ENCODE assay signal across 28 cellular contexts in the genomic region with DNA sequence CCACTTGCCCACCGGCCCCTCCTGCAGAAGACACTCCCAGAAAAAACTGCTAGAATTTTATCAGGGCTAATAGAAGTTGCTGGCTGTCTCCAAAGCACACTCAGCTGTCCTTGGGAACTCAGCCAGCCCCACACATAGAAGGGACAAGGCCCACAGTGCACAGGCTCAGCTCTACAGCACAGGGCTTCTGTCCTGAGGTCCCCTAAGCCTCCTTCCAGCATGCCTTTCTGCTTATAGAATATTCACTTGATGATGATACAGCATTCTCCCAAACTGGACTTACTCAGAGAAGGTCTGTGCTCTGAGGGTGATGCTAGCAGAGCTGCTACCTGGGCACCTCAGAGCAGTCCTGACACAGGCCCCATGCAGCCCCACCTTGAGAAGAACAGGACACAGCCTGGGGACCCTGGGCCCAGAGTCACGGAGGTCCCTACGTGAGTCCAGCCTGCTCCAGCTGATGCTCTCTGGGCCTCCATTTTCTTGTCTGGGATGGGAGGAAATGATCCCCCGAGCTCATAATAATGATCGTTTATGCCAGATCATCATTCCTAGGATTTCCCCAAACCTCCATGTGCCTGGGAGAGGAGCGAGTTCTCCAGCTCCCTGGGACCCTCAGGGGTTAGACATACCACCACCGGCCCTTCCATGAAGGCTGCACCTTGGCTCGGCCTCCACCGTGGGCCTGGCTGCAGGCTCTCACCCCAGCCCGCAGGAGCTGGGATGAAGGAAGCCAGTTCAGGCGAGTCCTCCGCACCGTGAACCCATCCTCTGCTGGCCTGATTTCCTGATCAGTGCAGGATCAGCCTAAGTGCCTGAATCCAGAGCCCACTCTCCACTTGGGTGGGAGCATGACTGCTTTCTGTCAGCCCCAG.
"Had no signal": no experiment of that assay in that cellular context is flagged by ENCODE, and none has a peak within 500 bp of the region (broad histone marks: within the 10 kb centered on the region; RNA-seq: fewer than 3 reads in every experiment).

No MANE protein-coding gene starts in this region.

- DNase-seq: activated CD4-positive, alpha-beta memory T cell treated with anti-CD3 and anti-CD28 coated beads, Interleukin-2, amount 10 ng/mL, durations not matched to agents 7 days and 5 days; activated CD4-positive, alpha-beta T cell treated with anti-CD3 and anti-CD28 coated beads for 48 hours; activated CD4-positive, CD25-positive, alpha-beta regulatory T cell; activated effector memory CD4-positive, alpha-beta T cell treated with anti-CD3 and anti-CD28 coated beads, Interleukin-2, amount 50 U/mL, for 16 hours; activated naive CD4-positive, alpha-beta T cell treated with anti-CD3 and anti-CD28 coated beads, Interleukin-2, amount 50 U/mL, for 16 hours; activated naive CD8-positive, alpha-beta T cell treated with anti-CD3 and anti-CD28 coated beads, Interleukin-2, amount 50 U/mL, for 24 hours; dorsolateral prefrontal cortex; effector memory CD8-positive, alpha-beta T cell; foreskin melanocyte; hippocampal formation; kidney glomerular epithelial cell; mesendoderm; retina; stimulated activated CD4-positive, alpha-beta T cell treated with anti-CD3 and anti-CD28 coated beads, Interleukin-12 subunit alpha, Interleukin-12 subunit beta, amount 100 ng/mL, for 4 hours; stimulated activated CD4-positive, alpha-beta T cell treated with anti-CD3 and anti-CD28 coated beads, Interleukin-4, amount 100 ng/mL, for 4 hours; SW 1271; T-helper 17 cell had no signal

- H3K27ac ChIP-seq: ascending aorta, dorsolateral prefrontal cortex, neural progenitor cell, tibial nerve, vagina had no signal

- H3K4me1 Mint-ChIP-seq: activated CD4-positive, alpha-beta memory T cell treated with anti-CD3 and anti-CD28 coated beads, Interleukin-2, amount 10 ng/mL, durations not matched to agents 7 days and 5 days; activated naive CD8-positive, alpha-beta T cell treated with anti-CD3 and anti-CD28 coated beads, Interleukin-2, amount 50 U/mL, for 24 hours; central memory CD8-positive, alpha-beta T cell; naive thymus-derived CD8-positive, alpha-beta T cell; neural progenitor cell; T-helper 17 cell had no signal

- H3K27ac Mint-ChIP-seq: activated CD4-positive, alpha-beta memory T cell treated with anti-CD3 and anti-CD28 coated beads, Interleukin-2, amount 10 ng/mL, durations not matched to agents 7 days and 5 days; activated naive CD8-positive, alpha-beta T cell treated with anti-CD3 and anti-CD28 coated beads, Interleukin-2, amount 50 U/mL, for 24 hours; effector memory CD8-positive, alpha-beta T cell; naive thymus-derived CD8-positive, alpha-beta T cell; neural progenitor cell; progenitor cell of endocrine pancreas; stimulated activated naive CD8-positive, alpha-beta T cell treated with anti-CD3 and anti-CD28 coated beads, Interleukin-15, Interleukin-2, amounts not matched to agents 100 ng/mL and 50 ng/mL, for 24 hours; T-helper 17 cell had no signal

- H3K4me3 Mint-ChIP-seq: activated CD4-positive, alpha-beta memory T cell treated with anti-CD3 and anti-CD28 coated beads, Interleukin-2, amount 10 ng/mL, durations not matched to agents 7 days and 5 days; activated naive CD8-positive, alpha-beta T cell treated with anti-CD3 and anti-CD28 coated beads, Interleukin-2, amount 50 U/mL, for 24 hours; central memory CD8-positive, alpha-beta T cell; effector memory CD8-positive, alpha-beta T cell; naive thymus-derived CD8-positive, alpha-beta T cell; neural progenitor cell; stimulated activated naive CD8-positive, alpha-beta T cell treated with anti-CD3 and anti-CD28 coated beads, Interleukin-15, Interleukin-2, amounts not matched to agents 100 ng/mL and 50 ng/mL, for 24 hours; T-helper 17 cell had no signal

- H3K27me3 ChIP-seq: ascending aorta, dorsolateral prefrontal cortex, neural progenitor cell, tibial nerve, vagina had no signal

- FAIRE-seq: colon, endothelial cell of umbilical vein had no signal

- H3K9me3 ChIP-seq: ascending aorta, vagina had no signal

- H3K36me3 ChIP-seq: ascending aorta, neural progenitor cell, tibial nerve, vagina had no signal

- H3K27me3 Mint-ChIP-seq: activated CD4-positive, alpha-beta memory T cell treated with anti-CD3 and anti-CD28 coated beads, Interleukin-2, amount 10 ng/mL, durations not matched to agents 7 days and 5 days; activated naive CD8-positive, alpha-beta T cell treated with anti-CD3 and anti-CD28 coated beads, Interleukin-2, amount 50 U/mL, for 24 hours; central memory CD8-positive, alpha-beta T cell; effector memory CD8-positive, alpha-beta T cell; naive thymus-derived CD8-positive, alpha-beta T cell; progenitor cell of endocrine pancreas; stimulated activated naive CD8-positive, alpha-beta T cell treated with anti-CD3 and anti-CD28 coated beads, Interleukin-15, Interleukin-2, amounts not matched to agents 100 ng/mL and 50 ng/mL, for 24 hours; T-helper 17 cell had no signal

- H3K4me1 ChIP-seq: ascending aorta, neural progenitor cell, tibial nerve had no signal

- H3K9me3 Mint-ChIP-seq: activated CD4-positive, alpha-beta memory T cell treated with anti-CD3 and anti-CD28 coated beads, Interleukin-2, amount 10 ng/mL, durations not matched to agents 7 days and 5 days had no signal

- H3K4me3 ChIP-seq: ascending aorta, dorsolateral prefrontal cortex, neural progenitor cell, tibial nerve, vagina had no signal

- ATAC-seq: activated naive CD8-positive, alpha-beta T cell treated with anti-CD3 and anti-CD28 coated beads, Interleukin-2, amount 50 U/mL, for 24 hours; effector memory CD8-positive, alpha-beta T cell; esophagus mucosa; naive thymus-derived CD8-positive, alpha-beta T cell; T-helper 17 cell had no signal
